Comparison of ENCODE assay signal across 27 cellular contexts in the genomic region with DNA sequence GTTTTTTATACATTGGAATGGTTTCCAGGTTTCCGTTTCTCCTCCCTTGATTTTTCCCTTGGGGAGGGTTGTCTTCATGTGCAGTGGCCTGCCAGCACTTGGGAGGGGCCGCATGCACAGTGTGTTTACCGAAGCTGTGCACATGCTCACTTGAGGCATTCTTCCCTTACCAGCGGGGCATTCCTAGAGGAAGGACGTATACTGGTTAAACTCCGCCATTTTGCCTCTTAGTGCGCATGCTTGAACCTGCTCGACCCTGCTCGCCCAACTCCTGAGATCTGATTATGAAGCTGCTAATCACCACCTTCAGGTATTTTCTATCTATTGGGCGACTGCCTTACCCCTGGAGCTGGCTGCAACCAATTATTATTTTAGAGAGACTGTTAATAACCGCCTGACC.
"Had no signal": no experiment of that assay in that cellular context is flagged by ENCODE, and none has a peak within 500 bp of the region (broad histone marks: within the 10 kb centered on the region; RNA-seq: fewer than 3 reads in every experiment).

No MANE protein-coding gene starts in this region.

- H3K9me3 Mint-ChIP-seq: effector memory CD8-positive, alpha-beta T cell; endodermal cell had no signal

- FAIRE-seq: colon, endometrium, islet of Langerhans had no signal

- DNase-seq: dermis blood vessel endothelial cell; effector CD8-positive, alpha-beta T cell; effector memory CD8-positive, alpha-beta T cell; endodermal cell; erythroblast; esophagus squamous epithelium; foreskin fibroblast; foreskin melanocyte; gastrocnemius medialis; glutamatergic neuron; head of caudate nucleus; heart right ventricle; hippocampal formation; left cardiac atrium; left lung; left ventricle myocardium superior; lower lobe of right lung; mesenchymal stem cell; mucosa of descending colon; naive B cell had no signal

- H3K4me3 ChIP-seq: coronary artery, esophagus squamous epithelium, gastrocnemius medialis, heart right ventricle, left lung, lower lobe of right lung, mucosa of descending colon had no signal

- H3K4me3 Mint-ChIP-seq: effector memory CD8-positive, alpha-beta T cell; endodermal cell; mesothelial cell of epicardium; naive B cell had no signal

- H3K27ac ChIP-seq: coronary artery, epithelial cell of prostate, esophagus squamous epithelium, gastrocnemius medialis, heart right ventricle, left lung, lower lobe of right lung had no signal

- ATAC-seq: effector memory CD8-positive, alpha-beta T cell; esophagus mucosa; gastrocnemius medialis; heart right ventricle; left cardiac atrium; left lung; left ventricle myocardium superior; lower lobe of right lung; mucosa of descending colon had no signal

- H3K27ac Mint-ChIP-seq: effector memory CD8-positive, alpha-beta T cell; endodermal cell; mesothelial cell of epicardium; naive B cell had no signal

- H3K9me3 ChIP-seq: esophagus squamous epithelium, gastrocnemius medialis, heart right ventricle, left lung, lower lobe of right lung, mucosa of descending colon had no signal

- H3K27me3 ChIP-seq: esophagus squamous epithelium, gastrocnemius medialis, left lung had no signal

- H3K36me3 Mint-ChIP-seq: mesothelial cell of epicardium had no signal

- H3K36me3 ChIP-seq: esophagus squamous epithelium, gastrocnemius medialis, heart right ventricle, left lung, lower lobe of right lung had no signal

- H3K4me1 Mint-ChIP-seq: mesothelial cell of epicardium, naive B cell had no signal

- H3K4me1 ChIP-seq: esophagus squamous epithelium, gastrocnemius medialis, heart right ventricle, left lung, lower lobe of right lung had no signal
